Comparison of ENCODE assay signal across 26 cellular contexts in genomic region chr10:79017882-79018550, GRCh38. TPM values are rescaled to one million over a fixed set of nuclear protein-coding genes. Genes with fewer than 3 reads are reported as not detected.
A peak's percentile ranks its signal among the peaks of the same experiment; 100 is the strongest.
DNase-seq lines count a peak whose midpoint lies in the region; ATAC-seq and TF ChIP-seq lines count a peak whose summit lies in the region.
"Had no signal": no experiment of that assay in that cellular context is flagged by ENCODE, and none has a peak within 500 bp of the region (broad histone marks: within the 10 kb centered on the region; RNA-seq: fewer than 3 reads in every experiment).

No MANE protein-coding gene starts in this region.

- no peaks in the 10 kb centered on the region for H3K9me2 ChIP-seq in PC-3 (replicated peaks; ENCODE audit: low read length)

- H3K36me3 ChIP-seq in left ventricle myocardium inferior, result no peaks in the 10 kb centered on the region
- no peaks in the 10 kb centered on the region for H3K36me3 ChIP-seq in heart right ventricle
- no peaks in the 10 kb centered on the region for H3K36me3 ChIP-seq in esophagus squamous epithelium
- no peaks in the 10 kb centered on the region for H3K36me3 ChIP-seq in vagina
- H3K36me3 ChIP-seq in PC-3 (ENCODE audit: low read depth, low read length), result no peaks in the 10 kb centered on the region
- H3K36me3 ChIP-seq: ascending aorta, heart left ventricle, ovary, Peyer's patch, SJCRH30, transverse colon, WERI-Rb-1 had no signal

- H3K9me3 ChIP-seq in left ventricle myocardium inferior (replicated peaks) (peaks cover 5% of the 10 kb centered on the region), heart right ventricle (peaks cover 0 to 8% (median 0%) of the 10 kb centered on the region in 11 donors), esophagus squamous epithelium (no peaks in the 10 kb centered on the region), vagina (no peaks in the 10 kb centered on the region), PC-3 (ENCODE audit: low read length) (peaks cover 4% of the 10 kb centered on the region; the same call in 1 of the 2 replicates)
- H3K9me3 ChIP-seq: ascending aorta, ovary, SJCRH30, transverse colon had no signal

- no peaks in the 10 kb centered on the region for H4K20me1 ChIP-seq in PC-3 (ENCODE audit: low read length)

- CTCF ChIA-PET in activated CD8-positive, alpha-beta T cell treated with anti-CD3 and anti-CD28 coated beads for 36 hours (lab: Charles Lee), result interaction anchor here (1.1 kb wide), 1 partner anchor 44 kb away, joined by 3 read pairs; no protein-coding TSS in a partner anchor
- CTCF ChIA-PET in PC-3 (lab: Charles Lee), result interaction anchor here (0.7 kb wide), 1 partner anchor 34 kb away, joined by 3 read pairs; no protein-coding TSS in a partner anchor

- no peaks in the 10 kb centered on the region for H3F3A ChIP-seq in PC-3 (ENCODE audit: low read length, unreplicated experiment)

- no peaks in the 10 kb centered on the region for H3K36me3 Mint-ChIP-seq in activated CD8-positive, alpha-beta T cell treated with anti-CD3 and anti-CD28 coated beads for 36 hours (ENCODE audit: low read depth)

- POLR2A ChIA-PET in activated CD8-positive, alpha-beta T cell treated with anti-CD3 and anti-CD28 coated beads for 36 hours (lab: Charles Lee), result interaction anchor here (1.6 kb wide), 1 partner anchor 12 kb away, joined by 3 read pairs; no protein-coding TSS in a partner anchor
- POLR2A ChIA-PET in PC-3 (lab: Charles Lee; ENCODE audit: unreplicated experiment), result no interaction called here

- no peak overlapping the region for H3K9ac ChIP-seq in PC-3 (ENCODE audit: low read length)

- H3K27me3 Mint-ChIP-seq in activated CD8-positive, alpha-beta T cell treated with anti-CD3 and anti-CD28 coated beads for 36 hours, result no peaks in the 10 kb centered on the region
- H3K27me3 Mint-ChIP-seq: activated naive CD8-positive, alpha-beta T cell; activated T-helper 17 cell treated with anti-CD3 and anti-CD28 coated beads, Interleukin-2, amount 50 U/mL, for 72 hours; CD8-positive, alpha-beta memory T cell had no signal

- DNase-seq in left ventricle myocardium inferior, result no peak
- DNase-seq in heart right ventricle, result no peak
- DNase-seq in esophagus squamous epithelium (lab: John Stamatoyannopoulos, UW), result no peak
- DNase-seq in sciatic nerve (ENCODE audit: low spot score), result peak; percentile 33
- DNase-seq in vagina (ENCODE audit: extremely low spot score in 2 of 2), result no peak
- DNase-seq in activated CD8-positive, alpha-beta T cell treated with anti-CD3 and anti-CD28 coated beads for 36 hours, result no peak
- no peak for DNase-seq in PC-3
- DNase-seq in 8988T, result no peak
- DNase-seq: activated CD4-positive, alpha-beta T cell treated with anti-CD3 and anti-CD28 coated beads for 4 hours; caudate nucleus; KG1; MM.1S; NCI-H526; retina; stimulated activated CD4-positive, alpha-beta T cell treated with anti-CD3 and anti-CD28 coated beads, Interleukin-4, amount 100 ng/mL, for 24 hours; transverse colon; WERI-Rb-1 had no signal

- no peaks in the 10 kb centered on the region for H3K4me1 Mint-ChIP-seq in activated CD8-positive, alpha-beta T cell treated with anti-CD3 and anti-CD28 coated beads for 36 hours (ENCODE audit: low read depth)

- WGBS in heart right ventricle, 2 donors, result 85 to 92% methylated on average over 4 of the region's 4 CpGs
- WGBS in esophagus squamous epithelium, 2 donors, result 20 to 50% methylated on average over 1 to 2 of the region's 4 CpGs

- no TSS peak for BruUV-seq in PC-3 (replicated peaks; lab: Mats Ljungman, UMichigan)

- no peak overlapping the region for H3K4me3 Mint-ChIP-seq in activated CD8-positive, alpha-beta T cell treated with anti-CD3 and anti-CD28 coated beads for 36 hours
- H3K4me3 Mint-ChIP-seq: activated naive CD8-positive, alpha-beta T cell; activated T-helper 17 cell treated with anti-CD3 and anti-CD28 coated beads, Interleukin-2, amount 50 U/mL, for 72 hours; CD8-positive, alpha-beta memory T cell; memory B cell had no signal

- H3K4me1 ChIP-seq in left ventricle myocardium inferior (peaks cover 17% of the 10 kb centered on the region), heart right ventricle (peaks cover 0 to 29% (median 9%) of the 10 kb centered on the region in 9 donors), esophagus squamous epithelium (peaks cover 15 to 54% (median 37%) of the 10 kb centered on the region in 3 donors), vagina (peaks cover 27% of the 10 kb centered on the region), PC-3 (ENCODE audit: insufficient read depth, low read length) (no peaks in the 10 kb centered on the region)
- H3K4me1 ChIP-seq: ascending aorta, transverse colon had no signal

- TF ChIP-seq CTCF in left ventricle myocardium inferior (IDR thresholded peaks at IDR 0.05; ENCODE audit: borderline replicate concordance) (no peak), heart right ventricle (IDR thresholded peaks at IDR 0.05) (no peak), esophagus squamous epithelium (IDR thresholded peaks at IDR 0.05) (no peak), vagina (IDR thresholded peaks at IDR 0.05) (no peak), PC-3 (conservative IDR thresholded peaks at IDR 0.05; ENCODE audit: low read depth, low read length) (no peak)
- no peak for TF ChIP-seq CTCF in activated CD8-positive, alpha-beta T cell treated with anti-CD3 and anti-CD28 coated beads for 36 hours (IDR thresholded peaks at IDR 0.05)

- H3K79me2 ChIP-seq in PC-3 (ENCODE audit: low read length), result no peaks in the 10 kb centered on the region

- H2AFZ ChIP-seq in PC-3 (ENCODE audit: low read length), result no peak overlapping the region

- no peak overlapping the region for H3K4me3 ChIP-seq in left ventricle myocardium inferior
- no peak overlapping the region for H3K4me3 ChIP-seq in heart right ventricle
- H3K4me3 ChIP-seq in esophagus squamous epithelium, result no peak overlapping the region
- no peak overlapping the region for H3K4me3 ChIP-seq in vagina
- no peak overlapping the region for H3K4me3 ChIP-seq in PC-3 (ENCODE audit: low read length)
- H3K4me3 ChIP-seq: ascending aorta, heart left ventricle, ovary, Peyer's patch, SJCRH30, transverse colon had no signal

- H3K27me3 ChIP-seq in left ventricle myocardium inferior (ENCODE audit: low read depth) (no peaks in the 10 kb centered on the region), heart right ventricle (no peaks in the 10 kb centered on the region), esophagus squamous epithelium (no peaks in the 10 kb centered on the region), vagina (no peaks in the 10 kb centered on the region), PC-3 (ENCODE audit: low read length) (peaks cover 40% of the 10 kb centered on the region)
- H3K27me3 ChIP-seq: ascending aorta, heart left ventricle, ovary, Peyer's patch, SJCRH30, transverse colon had no signal

- ATAC-seq in heart right ventricle (no peak), sciatic nerve (no peak), PC-3 (no peak)
- ATAC-seq in activated CD8-positive, alpha-beta T cell treated with anti-CD3 and anti-CD28 coated beads for 36 hours, result no peak
- ATAC-seq: activated T-helper 17 cell treated with anti-CD3 and anti-CD28 coated beads, Interleukin-2, amount 50 U/mL, for 72 hours; heart left ventricle had no signal

- no peak overlapping the region for H3K4me2 ChIP-seq in PC-3 (ENCODE audit: low read length)

- H3K27ac ChIP-seq in left ventricle myocardium inferior (replicated peaks) (peak overlapping the region; percentile 52), heart right ventricle (peak overlapping the region in 2 of 10 donors; percentile 30 to 51), esophagus squamous epithelium (peak overlapping the region; percentile 83 to 88 (median 86)), vagina (peak overlapping the region; percentile 20), PC-3 (ENCODE audit: low read length) (no peak overlapping the region)
- H3K27ac ChIP-seq: ascending aorta, ovary, Peyer's patch, SJCRH30, transverse colon, WERI-Rb-1 had no signal

- intact Hi-C loops in left ventricle myocardium inferior (cut with micrococcal nuclease), result no loop called here
- intact Hi-C loops in heart right ventricle (cut with DNase I), result no loop called here
- intact Hi-C loops in esophagus squamous epithelium (cut with DNase I), result no loop called here
- intact Hi-C loops in sciatic nerve (cut with DNase I), result no loop called here
- intact Hi-C loops in vagina (cut with DNase I), result no loop called here
- intact Hi-C loops in activated CD8-positive, alpha-beta T cell treated with anti-CD3 and anti-CD28 coated beads for 36 hours (cut with micrococcal nuclease), result no loop called here
- intact Hi-C loops in PC-3 (cut with micrococcal nuclease), result no loop called here

- TF ChIP-seq POLR2A in esophagus squamous epithelium (IDR thresholded peaks at IDR 0.05) (no peak), vagina (IDR thresholded peaks at IDR 0.05) (no peak)

- H3K9me3 Mint-ChIP-seq in activated CD8-positive, alpha-beta T cell treated with anti-CD3 and anti-CD28 coated beads for 36 hours, result peaks cover 6% of the 10 kb centered on the region
- H3K9me3 Mint-ChIP-seq: activated T-helper 17 cell treated with anti-CD3 and anti-CD28 coated beads, Interleukin-2, amount 50 U/mL, for 72 hours had no signal

- H3K27ac Mint-ChIP-seq in activated CD8-positive, alpha-beta T cell treated with anti-CD3 and anti-CD28 coated beads for 36 hours, result no peak overlapping the region
- H3K27ac Mint-ChIP-seq: activated naive CD8-positive, alpha-beta T cell; activated T-helper 17 cell treated with anti-CD3 and anti-CD28 coated beads, Interleukin-2, amount 50 U/mL, for 72 hours; CD8-positive, alpha-beta memory T cell; memory B cell had no signal

RNA-seq across cellular contexts. Expression of gene ZMIZ1, which starts 50.8 kb away (rescaled TPM):
- total RNA-seq in left ventricle myocardium inferior, result 55.9 TPM
- 10 to 100 TPM; 40.4 to 61.5 (median 50.8) TPM for total RNA-seq in heart right ventricle
- polyA plus RNA-seq in heart right ventricle, result 10 to 100 TPM; 24.2 to 26.8 TPM
- total RNA-seq in esophagus squamous epithelium, result 10 to 100 TPM; 28.2 to 79.5 (median 40.4) TPM
- total RNA-seq in sciatic nerve, result 96.7 TPM
- total RNA-seq in vagina, result 61.4 TPM
- total RNA-seq in activated CD8-positive, alpha-beta T cell treated with anti-CD3 and anti-CD28 coated beads for 36 hours, result 10 to 100 TPM; 46.5 to 52.2 TPM
- total RNA-seq in PC-3 (2014; rRNA removed), result 55.4 and 84.2 TPM in 2 replicates
